Comparison of ENCODE assay signal across 11 cellular contexts in the genomic region with DNA sequence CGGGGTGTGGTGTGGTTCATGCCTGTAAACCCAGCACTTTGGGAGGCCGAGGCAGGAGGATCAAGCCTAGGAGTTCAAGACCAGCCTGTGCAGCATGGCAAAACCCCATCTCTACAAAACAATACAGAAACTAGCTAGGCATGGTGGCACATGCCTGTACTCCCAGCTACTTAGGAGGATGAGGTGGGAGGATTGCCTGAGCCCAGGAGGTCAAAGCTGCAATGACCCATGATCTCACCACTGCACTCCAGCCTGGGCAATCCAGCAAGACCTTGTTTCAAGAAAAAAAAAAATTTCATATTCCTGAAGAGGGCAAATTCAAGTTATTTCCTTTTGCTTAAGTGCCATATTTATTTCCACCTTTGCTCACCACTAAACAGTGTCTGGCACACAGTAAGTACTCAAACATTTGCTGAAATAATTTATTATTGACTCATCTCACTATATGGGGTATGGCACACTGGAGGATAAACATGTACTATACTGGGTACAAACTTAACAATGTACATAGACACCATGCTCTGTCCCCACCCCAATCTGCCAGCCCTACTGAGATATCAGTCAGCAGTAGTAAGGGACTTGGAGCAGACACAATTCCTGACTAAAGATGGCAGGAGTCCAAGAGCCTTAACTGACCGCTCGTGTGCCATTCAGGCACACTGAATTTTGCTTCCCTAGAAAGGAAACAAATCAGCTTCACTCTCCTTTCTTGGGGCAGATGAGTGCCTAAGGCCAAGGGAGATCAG. TPM values are rescaled to one million over a fixed set of nuclear protein-coding genes. Genes with fewer than 3 reads are reported as not detected.
DNase-seq lines count a peak whose midpoint lies in the region; ATAC-seq and TF ChIP-seq lines count a peak whose summit lies in the region.
"Had no signal": no experiment of that assay in that cellular context is flagged by ENCODE, and none has a peak within 500 bp of the region (broad histone marks: within the 10 kb centered on the region; RNA-seq: fewer than 3 reads in every experiment).

No MANE protein-coding gene starts in this region.

- H3K27ac Mint-ChIP-seq in osteocyte (ENCODE audit: unreplicated experiment) = peak overlapping the region; percentile 74
- H3K27ac Mint-ChIP-seq in activated CD8-positive, alpha-beta T cell treated with anti-CD3 and anti-CD28 coated beads, Interleukin-2, amount 10 ng/mL, durations not matched to agents 7 days and 5 days = no peak overlapping the region
- H3K27ac Mint-ChIP-seq: stimulated activated naive CD8-positive, alpha-beta T cell treated with anti-CD3 and anti-CD28 coated beads, Interleukin-15, Interleukin-2, amounts not matched to agents 100 ng/mL and 50 ng/mL, for 24 hours had no signal

- peaks cover 11% of the 10 kb centered on the region for H3F3A ChIP-seq in PC-3 (ENCODE audit: low read length, unreplicated experiment)

- H3K27ac ChIP-seq in PC-3 (ENCODE audit: low read length) (peak overlapping the region; percentile 68), esophagus squamous epithelium (peak overlapping the region in 3 of 4 donors; percentile 6 to 54 (median 7))
- H3K27ac ChIP-seq: neutrophil had no signal

- no peak overlapping the region for H3K4me3 Mint-ChIP-seq in osteocyte (ENCODE audit: unreplicated experiment)
- no peak overlapping the region for H3K4me3 Mint-ChIP-seq in activated CD8-positive, alpha-beta T cell treated with anti-CD3 and anti-CD28 coated beads, Interleukin-2, amount 10 ng/mL, durations not matched to agents 7 days and 5 days
- H3K4me3 Mint-ChIP-seq: stimulated activated naive CD8-positive, alpha-beta T cell treated with anti-CD3 and anti-CD28 coated beads, Interleukin-15, Interleukin-2, amounts not matched to agents 100 ng/mL and 50 ng/mL, for 24 hours had no signal

- BruUV-seq in PC-3 (replicated peaks; lab: Mats Ljungman, UMichigan) = no TSS peak

- ATAC-seq in PC-3 = peak; percentile 93
- ATAC-seq in activated CD8-positive, alpha-beta T cell treated with anti-CD3 and anti-CD28 coated beads, Interleukin-2, amount 10 ng/mL, durations not matched to agents 7 days and 5 days = no peak
- ATAC-seq in GM19463 (IDR thresholded peaks at IDR 0.05; ENCODE audit: unreplicated experiment) = no peak
- ATAC-seq in GM21381 (IDR thresholded peaks at IDR 0.05; ENCODE audit: unreplicated experiment) = no peak

- H3K9ac ChIP-seq in PC-3 (ENCODE audit: low read length) = no peak overlapping the region

- H2AFZ ChIP-seq in PC-3 (ENCODE audit: low read length) = no peak overlapping the region

- POLR2A ChIA-PET in PC-3 (lab: Charles Lee; ENCODE audit: unreplicated experiment) = interaction anchor here (0.5 kb wide), 1 partner anchor 15 kb away, joined by 25 read pairs; a partner anchor contains a TSS
- POLR2A ChIA-PET in activated CD8-positive, alpha-beta T cell treated with anti-CD3 and anti-CD28 coated beads, Interleukin-2, amount 10 ng/mL, durations not matched to agents 7 days and 5 days (lab: Charles Lee) = interaction anchor here (1.2 to 1.6 kb wide), 2 partner anchors 16 to 20 kb away, joined by 4 to 8 read pairs; a partner anchor contains a TSS

- peaks cover 18% of the 10 kb centered on the region for H3K79me2 ChIP-seq in PC-3 (ENCODE audit: low read length)

- peaks cover 55% of the 10 kb centered on the region for H3K4me1 ChIP-seq in PC-3 (ENCODE audit: insufficient read depth, low read length)
- peaks cover 0 to 18% (median 0%) of the 10 kb centered on the region in 3 donors for H3K4me1 ChIP-seq in esophagus squamous epithelium

- H3K4me2 ChIP-seq in PC-3 (ENCODE audit: low read length) = peak overlapping the region; percentile 63

- H3K9me2 ChIP-seq in PC-3 (replicated peaks; ENCODE audit: low read length) = no peaks in the 10 kb centered on the region

- intact Hi-C loops in PC-3 (cut with micrococcal nuclease) = loop anchor here (1.0 kb wide), 4 partner anchors 14 to 77 kb away; no protein-coding TSS in a partner anchor
- intact Hi-C loops in esophagus squamous epithelium (cut with DNase I) = no loop called here

- H3K27me3 Mint-ChIP-seq in osteocyte (ENCODE audit: unreplicated experiment) = no peaks in the 10 kb centered on the region
- no peaks in the 10 kb centered on the region for H3K27me3 Mint-ChIP-seq in activated CD8-positive, alpha-beta T cell treated with anti-CD3 and anti-CD28 coated beads, Interleukin-2, amount 10 ng/mL, durations not matched to agents 7 days and 5 days (ENCODE audit: low read depth)
- H3K27me3 Mint-ChIP-seq: stimulated activated naive CD8-positive, alpha-beta T cell treated with anti-CD3 and anti-CD28 coated beads, Interleukin-15, Interleukin-2, amounts not matched to agents 100 ng/mL and 50 ng/mL, for 24 hours had no signal

- H3K36me3 ChIP-seq in PC-3 (ENCODE audit: low read depth, low read length) (peaks cover 22% of the 10 kb centered on the region), esophagus squamous epithelium (peaks cover 5 to 95% (median 12%) of the 10 kb centered on the region in 3 donors)

- H3K9me3 Mint-ChIP-seq in osteocyte (ENCODE audit: unreplicated experiment) = no peaks in the 10 kb centered on the region
- H3K9me3 Mint-ChIP-seq in activated CD8-positive, alpha-beta T cell treated with anti-CD3 and anti-CD28 coated beads, Interleukin-2, amount 10 ng/mL, durations not matched to agents 7 days and 5 days (ENCODE audit: insufficient read depth) = no peaks in the 10 kb centered on the region
- H3K9me3 Mint-ChIP-seq: stimulated activated naive CD8-positive, alpha-beta T cell treated with anti-CD3 and anti-CD28 coated beads, Interleukin-15, Interleukin-2, amounts not matched to agents 100 ng/mL and 50 ng/mL, for 24 hours had no signal

- H3K9me3 ChIP-seq in PC-3 (ENCODE audit: low read length) (no peaks in the 10 kb centered on the region), esophagus squamous epithelium (no peaks in the 10 kb centered on the region)
- H3K9me3 ChIP-seq: neutrophil had no signal

- H3K27me3 ChIP-seq in PC-3 (ENCODE audit: low read length) = no peaks in the 10 kb centered on the region
- H3K27me3 ChIP-seq in esophagus squamous epithelium = no peaks in the 10 kb centered on the region
- H3K27me3 ChIP-seq: neutrophil had no signal

- H3K4me3 ChIP-seq in PC-3 (ENCODE audit: low read length) = peak overlapping the region; percentile 33; the same call in 1 of the 2 replicates
- H3K4me3 ChIP-seq in esophagus squamous epithelium = no peak overlapping the region

- CTCF ChIA-PET in PC-3 (lab: Charles Lee) = interaction anchor here (1.2 kb wide), 1 partner anchor 16 kb away, joined by 3 read pairs; a partner anchor contains a TSS
- CTCF ChIA-PET in activated CD8-positive, alpha-beta T cell treated with anti-CD3 and anti-CD28 coated beads, Interleukin-2, amount 10 ng/mL, durations not matched to agents 7 days and 5 days (lab: Charles Lee) = interaction anchor here (0.9 to 10.4 kb wide), 4 partner anchors 10 to 15 kb away, joined by 4 to 111 read pairs (median 6); a partner anchor contains a TSS

- no peaks in the 10 kb centered on the region for H4K20me1 ChIP-seq in PC-3 (ENCODE audit: low read length)

- DNase-seq in DMS53 treated with DMSO at 0.1 percent for 48 hours (lab: John Stamatoyannopoulos, UW; ENCODE audit: unreplicated experiment) = peak; percentile 53
- DNase-seq in PC-3 = peak; percentile 98
- DNase-seq in esophagus squamous epithelium (lab: John Stamatoyannopoulos, UW) = no peak
- DNase-seq in osteocyte (ENCODE audit: extremely low spot score, unreplicated experiment) = peak; percentile 49
- DNase-seq in activated CD8-positive, alpha-beta T cell treated with anti-CD3 and anti-CD28 coated beads, Interleukin-2, amount 10 ng/mL, durations not matched to agents 7 days and 5 days = no peak
- no peak for DNase-seq in NK-92 treated with Interleukin-12 subunit alpha and Interleukin-12 subunit beta, amount 100 ng/mL, for 24 hours (lab: John Stamatoyannopoulos, UW)
- DNase-seq: effector CD4-positive, alpha-beta T cell had no signal

- peaks cover 31% of the 10 kb centered on the region for H3K36me3 Mint-ChIP-seq in osteocyte (ENCODE audit: unreplicated experiment)
- peaks cover 37% of the 10 kb centered on the region for H3K36me3 Mint-ChIP-seq in activated CD8-positive, alpha-beta T cell treated with anti-CD3 and anti-CD28 coated beads, Interleukin-2, amount 10 ng/mL, durations not matched to agents 7 days and 5 days (ENCODE audit: low read depth)

- TF ChIP-seq CTCF in PC-3 (conservative IDR thresholded peaks at IDR 0.05; ENCODE audit: low read depth, low read length) (no peak), esophagus squamous epithelium (IDR thresholded peaks at IDR 0.05) (no peak), osteocyte (IDR thresholded peaks at IDR 0.05) (no peak)

- H3K4me1 Mint-ChIP-seq in osteocyte (ENCODE audit: unreplicated experiment) = peaks cover 19% of the 10 kb centered on the region
- H3K4me1 Mint-ChIP-seq in activated CD8-positive, alpha-beta T cell treated with anti-CD3 and anti-CD28 coated beads, Interleukin-2, amount 10 ng/mL, durations not matched to agents 7 days and 5 days (ENCODE audit: low read depth) = peaks cover 2% of the 10 kb centered on the region

- no peak for TF ChIP-seq POLR2A in esophagus squamous epithelium (IDR thresholded peaks at IDR 0.05)

- 55 to 69% methylated on average over 4 of the region's 4 CpGs for WGBS in esophagus squamous epithelium, 2 donors

RNA-seq across cellular contexts. Expression of a gene that starts 15.5 kb away (rescaled TPM):
- total RNA-seq in PC-3 (2014; rRNA removed) (87.0 and 90.9 TPM in 2 replicates), esophagus squamous epithelium (10 to 100 TPM; 45.5 to 67.9 (median 56.5) TPM), osteocyte (62.3 and 62.9 TPM in 2 replicates)
- total RNA-seq in activated CD8-positive, alpha-beta T cell treated with anti-CD3 and anti-CD28 coated beads, Interleukin-2, amount 10 ng/mL, durations not matched to agents 7 days and 5 days = 10 to 100 TPM; 70.8 to 73.0 TPM

RNA-seq across cellular contexts. Expression of a gene that starts 24.7 kb away (rescaled TPM):
- total RNA-seq in PC-3 (2014; rRNA removed) (45.3 and 65.1 TPM in 2 replicates), esophagus squamous epithelium (100 to 1,000 TPM in 1 of 4 donors, 10 to 100 TPM in 3; 11.6 to 132 (median 49.0) TPM), osteocyte (7.0 and 11.3 TPM in 2 replicates)
- total RNA-seq in activated CD8-positive, alpha-beta T cell treated with anti-CD3 and anti-CD28 coated beads, Interleukin-2, amount 10 ng/mL, durations not matched to agents 7 days and 5 days = 10 to 100 TPM; 15.1 to 17.8 TPM

RNA-seq across cellular contexts. Expression of a gene that starts 55.0 kb away (rescaled TPM):
- 23.1 and 36.0 TPM in 2 replicates for total RNA-seq in PC-3 (2014; rRNA removed)
- 10 to 100 TPM; 10.5 to 21.1 (median 13.1) TPM for total RNA-seq in esophagus squamous epithelium
- 16.1 and 22.4 TPM in 2 replicates for total RNA-seq in osteocyte
- total RNA-seq in activated CD8-positive, alpha-beta T cell treated with anti-CD3 and anti-CD28 coated beads, Interleukin-2, amount 10 ng/mL, durations not matched to agents 7 days and 5 days = 10 to 100 TPM; 24.1 to 27.7 TPM

RNA-seq across cellular contexts. Expression of a gene that starts 57.7 kb away (rescaled TPM):
- total RNA-seq in PC-3 (2014; rRNA removed) (not detected in 2 replicates), esophagus squamous epithelium (1 to 10 TPM in 1 of 4 donors, under 1 TPM in 2, not detected in 1; 0.09 to 4.2 (median 0.88) TPM), osteocyte (9.4 and 10.5 TPM in 2 replicates)
- total RNA-seq in activated CD8-positive, alpha-beta T cell treated with anti-CD3 and anti-CD28 coated beads, Interleukin-2, amount 10 ng/mL, durations not matched to agents 7 days and 5 days = not detected

Comparison
In these comparisons a context has a peak if more than half of its experiments do, and no peak if none do; other contexts are left out.
1. DNase-seq: peak in DMS53 treated with DMSO at 0.1 percent for 48 hours (single experiment), PC-3 (single experiment) and osteocyte (single experiment); none in esophagus squamous epithelium (single experiment), activated CD8-positive, alpha-beta T cell treated with anti-CD3 and anti-CD28 coated beads, Interleukin-2, amount 10 ng/mL, durations not matched to agents 7 days and 5 days (single experiment) and NK-92 treated with Interleukin-12 subunit alpha and Interleukin-12 subunit beta, amount 100 ng/mL, for 24 hours (single experiment).